In genomic region chr11:76554767-76555166, GRCh38 we compare ENCODE assay signal across 14 cellular contexts.
DNase-seq lines count a peak whose midpoint lies in the region; ATAC-seq and TF ChIP-seq lines count a peak whose summit lies in the region.
"Had no signal": no experiment of that assay in that cellular context is flagged by ENCODE, and none has a peak within 500 bp of the region (broad histone marks: within the 10 kb centered on the region; RNA-seq: fewer than 3 reads in every experiment).

No MANE protein-coding gene starts in this region.

- H3F3A ChIP-seq in GM23338 (replicated peaks; ENCODE audit: low read depth) = no peaks in the 10 kb centered on the region

- peaks cover 9% of the 10 kb centered on the region for H3K4me1 ChIP-seq in GM23338 (ENCODE audit: insufficient read depth)
- peaks cover 6% of the 10 kb centered on the region for H3K4me1 ChIP-seq in endodermal cell (ENCODE audit: control insufficient read depth, insufficient read depth, low read length)
- H3K4me1 ChIP-seq in mucosa of descending colon (ENCODE audit: low read depth) = peaks cover 14% of the 10 kb centered on the region

- H3K27ac Mint-ChIP-seq in GM23338 (no peak overlapping the region), WTC11 (no peak overlapping the region), endodermal cell (no peak overlapping the region), natural killer cell (no peak overlapping the region)
- H3K27ac Mint-ChIP-seq: CD4-positive, CD25-positive, alpha-beta regulatory T cell had no signal

- no peaks in the 10 kb centered on the region for H3K27me3 ChIP-seq in GM23338 (ENCODE audit: insufficient read depth)
- no peaks in the 10 kb centered on the region for H3K27me3 ChIP-seq in endodermal cell (ENCODE audit: control insufficient read depth, insufficient read depth, low read length, poor library complexity, severe bottlenecking)
- H3K27me3 ChIP-seq: BLaER1 treated with 17β-estradiol and CSF1 and Interleukin-3, amounts not matched to agents 10 nM and 100 nM had no signal

- no peak overlapping the region for H3K9ac ChIP-seq in endodermal cell (ENCODE audit: extremely low read depth, low read length, poor library complexity, severe bottlenecking)
- H3K9ac ChIP-seq: BLaER1 treated with 17β-estradiol and CSF1 and Interleukin-3, amounts not matched to agents 10 nM and 100 nM; GM23248 had no signal

- TF ChIP-seq CTCF in GM23338 (conservative IDR thresholded peaks at IDR 0.05; ENCODE audit: low read depth in 2 of 2) (no peak), WTC11 (IDR thresholded peaks at IDR 0.05) (no peak), endodermal cell (conservative IDR thresholded peaks at IDR 0.05) (no peak), mucosa of descending colon (IDR thresholded peaks at IDR 0.05) (no peak), coronary artery (IDR thresholded peaks at IDR 0.05) (no peak), natural killer cell (IDR thresholded peaks at IDR 0.05) (no peak)

- POLR2A ChIA-PET in WTC11 (lab: Charles Lee) = interaction anchor here (0.6 kb wide), 1 partner anchor 1104 kb away, joined by 3 read pairs; no protein-coding TSS in a partner anchor

- no peaks in the 10 kb centered on the region for H4K20me1 ChIP-seq in GM23338 (replicated peaks; ENCODE audit: insufficient read depth)

- ATAC-seq in GM23338 = peak; percentile 68
- ATAC-seq in WTC11 = peak; percentile 60
- peak; percentile 14 for ATAC-seq in mucosa of descending colon
- ATAC-seq in natural killer cell = no peak

- H3K36me3 ChIP-seq in GM23338 (ENCODE audit: insufficient read depth) (peaks cover 10% of the 10 kb centered on the region; the same call in 1 of the 2 replicates), endodermal cell (ENCODE audit: control insufficient read depth, insufficient read depth, low read length) (peaks cover 18% of the 10 kb centered on the region), mucosa of descending colon (ENCODE audit: low read depth) (no peaks in the 10 kb centered on the region)
- H3K36me3 ChIP-seq: HAP-1 had no signal

- no peak overlapping the region for H2AFZ ChIP-seq in GM23338
- H2AFZ ChIP-seq: GM23248 had no signal

- peak overlapping the region; percentile 5; the same call in 1 of the 2 replicates for H3K4me2 ChIP-seq in GM23338

- H3K9me3 Mint-ChIP-seq in GM23338 = peaks cover 13% of the 10 kb centered on the region; the same call in 2 of the 3 replicates
- H3K9me3 Mint-ChIP-seq in WTC11 = peaks cover 17% of the 10 kb centered on the region
- H3K9me3 Mint-ChIP-seq in endodermal cell = peaks cover 6% of the 10 kb centered on the region
- no peaks in the 10 kb centered on the region for H3K9me3 Mint-ChIP-seq in natural killer cell

- 71 to 76% methylated on average over 4 to 6 of the region's 6 CpGs for WGBS in endodermal cell (ENCODE audit: insufficient coverage in 1 of 2, insufficient read length in 1 of 2), 2 experiments

- H3K4me1 Mint-ChIP-seq in GM23338 (peaks cover 6% of the 10 kb centered on the region; the same call in 2 of the 3 replicates), WTC11 (no peaks in the 10 kb centered on the region; the same call in 1 of the 2 replicates), endodermal cell (peaks cover 6% of the 10 kb centered on the region), natural killer cell (no peaks in the 10 kb centered on the region)

- DNase-seq in GM23338 (ENCODE audit: low spot score) (no peak), WTC11 (ENCODE audit: low spot score) (no peak), endodermal cell (peak; percentile 76), mucosa of descending colon (peak in 2 of 3 donors; percentile 22 to 27), NCI-H524 (lab: John Stamatoyannopoulos, UW) (no peak), coronary artery (ENCODE audit: low spot score) (no peak), natural killer cell (no peak)
- DNase-seq: ACHN, DMS53, GM23248 had no signal

- H3K9me2 ChIP-seq in GM23338 (ENCODE audit: insufficient read depth) = no peaks in the 10 kb centered on the region

- peaks cover 37% of the 10 kb centered on the region for H3K36me3 Mint-ChIP-seq in GM23338 (ENCODE audit: low read depth)
- H3K36me3 Mint-ChIP-seq in WTC11 = peaks cover 31% of the 10 kb centered on the region
- peaks cover 26% of the 10 kb centered on the region for H3K36me3 Mint-ChIP-seq in endodermal cell (ENCODE audit: low read depth)
- H3K36me3 Mint-ChIP-seq in natural killer cell = no peaks in the 10 kb centered on the region
- H3K36me3 Mint-ChIP-seq: CD4-positive, CD25-positive, alpha-beta regulatory T cell had no signal

- H3K27me3 Mint-ChIP-seq in GM23338 (ENCODE audit: insufficient read depth, low read depth, poor library complexity) (no peaks in the 10 kb centered on the region), WTC11 (ENCODE audit: low read depth) (no peaks in the 10 kb centered on the region), endodermal cell (ENCODE audit: insufficient read depth) (peaks cover 6% of the 10 kb centered on the region), natural killer cell (ENCODE audit: low read depth in 2 of 2) (peaks cover 0 to 4% of the 10 kb centered on the region in 2 donors)
- H3K27me3 Mint-ChIP-seq: CD4-positive, CD25-positive, alpha-beta regulatory T cell had no signal

- H3K27ac ChIP-seq in GM23338 (ENCODE audit: low read depth) (no peak overlapping the region), endodermal cell (ENCODE audit: low read depth, low read length) (no peak overlapping the region), coronary artery (no peak overlapping the region)
- H3K27ac ChIP-seq: BLaER1 treated with 17β-estradiol and CSF1 and Interleukin-3, amounts not matched to agents 10 nM and 100 nM; GM23248; HL-60 had no signal

- peaks cover 16% of the 10 kb centered on the region for H3K9me3 ChIP-seq in endodermal cell (ENCODE audit: control insufficient read depth, low read length)
- H3K9me3 ChIP-seq in mucosa of descending colon = no peaks in the 10 kb centered on the region
- H3K9me3 ChIP-seq: BLaER1 treated with 17β-estradiol and CSF1 and Interleukin-3, amounts not matched to agents 10 nM and 100 nM; HAP-1 had no signal

- H3K4me3 Mint-ChIP-seq in GM23338 (no peak overlapping the region), WTC11 (no peak overlapping the region), endodermal cell (no peak overlapping the region), natural killer cell (no peak overlapping the region)
- H3K4me3 Mint-ChIP-seq: CD4-positive, CD25-positive, alpha-beta regulatory T cell had no signal

- H3K4me3 ChIP-seq in GM23338 (no peak overlapping the region), endodermal cell (ENCODE audit: low read length) (no peak overlapping the region), mucosa of descending colon (no peak overlapping the region), coronary artery (no peak overlapping the region)
- H3K4me3 ChIP-seq: BLaER1 treated with 17β-estradiol and CSF1 and Interleukin-3, amounts not matched to agents 10 nM and 100 nM; GM23248; HAP-1 had no signal

- CTCF ChIA-PET in WTC11 (lab: Charles Lee) = interaction anchor here (0.7 to 1.3 kb wide), 2 partner anchors 144 to 347 kb away, joined by 3 to 8 read pairs; no protein-coding TSS in a partner anchor

- no peaks in the 10 kb centered on the region for H3K79me2 ChIP-seq in GM23338 (replicated peaks; ENCODE audit: insufficient read depth)

- intact Hi-C loops in mucosa of descending colon (cut with DNase I, micrococcal nuclease) = loop anchor here (5.0 to 10.0 kb wide), 2 partner anchors 38 to 130 kb away; no protein-coding TSS in a partner anchor
- intact Hi-C loops in natural killer cell (cut with micrococcal nuclease) = no loop called here

TF ChIP-seq in WTC11, 78 proteins besides CTCF, POLR2A, EP300 and RAD21:
- TF ChIP-seq ETV6 (CRISPR knock-in tag; IDR thresholded peaks at IDR 0.05) = no peak
- TF ChIP-seq, protein P1, sequence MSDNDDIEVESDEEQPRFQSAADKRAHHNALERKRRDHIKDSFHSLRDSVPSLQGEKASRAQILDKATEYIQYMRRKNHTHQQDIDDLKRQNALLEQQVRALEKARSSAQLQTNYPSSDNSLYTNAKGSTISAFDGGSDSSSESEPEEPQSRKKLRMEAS (CRISPR knock-in tag; IDR thresholded peaks at IDR 0.05) = 0 out of 2 replicates have a peak, but pooled peaks have one; percentile 22

Comparison
In these comparisons a context has a peak if more than half of its experiments do, and no peak if none do; other contexts are left out.
1. ATAC-seq: peak in GM23338 (single experiment), WTC11 (single experiment) and mucosa of descending colon (single experiment); none in natural killer cell (0 of 3).
2. DNase-seq: peak in endodermal cell (single experiment) and mucosa of descending colon (2 of 3); none in GM23338 (single experiment), WTC11 (single experiment), NCI-H524 (0 of 2), coronary artery (single experiment) and natural killer cell (single experiment).